23 cellular contexts compared by ENCODE assay signal in genomic region chr13:91978571-91978970, GRCh38.
"Had no signal": no experiment of that assay in that cellular context is flagged by ENCODE, and none has a peak within 500 bp of the region (broad histone marks: within the 10 kb centered on the region; RNA-seq: fewer than 3 reads in every experiment).

No MANE protein-coding gene starts in this region.

- H3K4me2 ChIP-seq: neural progenitor cell had no signal

- DNase-seq: natural killer cell; occipital lobe; ovary; posterior cingulate gyrus; psoas muscle; right cardiac atrium; right lobe of liver; sigmoid colon; small intestine; stimulated activated CD4-positive, alpha-beta T cell treated with anti-CD3 and anti-CD28 coated beads, Interleukin-15, amount 100 ng/mL, for 24 hours; stimulated activated CD4-positive, alpha-beta T cell treated with anti-CD3 and anti-CD28 coated beads, Interleukin-2, amount 100 ng/mL, for 24 hours; stimulated activated CD4-positive, alpha-beta T cell treated with anti-CD3 and anti-CD28 coated beads, Interleukin-2, amount 100 ng/mL, for 48 hours; stimulated activated CD4-positive, alpha-beta T cell treated with anti-CD3 and anti-CD28 coated beads, Interleukin-4, amount 100 ng/mL, for 24 hours; stimulated activated naive B cell treated with anti-CD40 and anti-IgM and Interleukin-4, amounts not matched to agents 10 μg/mL and 1 μg/mL and 100 μg/mL, for 72 hours; stimulated activated naive CD4-positive, alpha-beta T cell treated with Interleukin-2 at 50 U/mL for 16 hours; stomach; thyroid gland; transverse colon; upper lobe of right lung; uterus had no signal

- H3K36me3 ChIP-seq: neural progenitor cell, ovary, right lobe of liver, sigmoid colon, stomach, thoracic aorta, thyroid gland, transverse colon, upper lobe of right lung, uterus had no signal

- H3K9ac ChIP-seq: neural progenitor cell, parathyroid adenoma had no signal

- H3K4me1 ChIP-seq: neural progenitor cell, parathyroid adenoma, psoas muscle, right lobe of liver, sigmoid colon, stomach, thyroid gland, transverse colon, upper lobe of right lung, uterus had no signal

- H3K27me3 ChIP-seq: neural progenitor cell, ovary, right lobe of liver, sigmoid colon, stomach, thyroid gland, transverse colon, upper lobe of right lung, uterus had no signal

- H3K4me3 ChIP-seq: neural progenitor cell, ovary, psoas muscle, right lobe of liver, sigmoid colon, stomach, thoracic aorta, thyroid gland, transverse colon, upper lobe of right lung, uterus had no signal

- H3K27ac ChIP-seq: neural progenitor cell, ovary, parathyroid adenoma, psoas muscle, right lobe of liver, sigmoid colon, stomach, thoracic aorta, thyroid gland, transverse colon, upper lobe of right lung, uterus had no signal

- H3K9me3 ChIP-seq: ovary, psoas muscle, right lobe of liver, thoracic aorta, thyroid gland, transverse colon, uterus had no signal
